26 cellular contexts compared by ENCODE assay signal in genomic region chr11:76400967-76401366, GRCh38.
"Had no signal": no experiment of that assay in that cellular context is flagged by ENCODE, and none has a peak within 500 bp of the region (broad histone marks: within the 10 kb centered on the region; RNA-seq: fewer than 3 reads in every experiment).

No MANE protein-coding gene starts in this region.

- H3K9ac ChIP-seq: neural progenitor cell, parathyroid adenoma had no signal

- H3K27me3 Mint-ChIP-seq: naive thymus-derived CD8-positive, alpha-beta T cell; stimulated activated memory B cell treated with anti-CD40 and anti-IgM and Interleukin-4, amounts not matched to agents 10 μg/mL and 1 μg/mL and 100 μg/mL, for 72 hours; stimulated activated naive CD8-positive, alpha-beta T cell treated with anti-CD3 and anti-CD28 coated beads, Interleukin-15, amount 100 ng/mL, for 72 hours; type B pancreatic cell had no signal

- H3K36me3 ChIP-seq: lower lobe of right lung, neural progenitor cell, neutrophil, right atrium auricular region, right lobe of liver, uterus had no signal

- DNase-seq: hippocampal formation; kidney glomerular epithelial cell; left cardiac atrium; lower lobe of right lung; mammary epithelial cell; mesenchymal stem cell; naive thymus-derived CD8-positive, alpha-beta T cell; occipital lobe; right lobe of liver; stimulated activated CD4-positive, alpha-beta T cell treated with anti-CD3 and anti-CD28 coated beads, Interleukin-1b, Interleukin-23, amount 100 ng/mL, for 48 hours; stimulated activated CD4-positive, alpha-beta T cell treated with anti-CD3 and anti-CD28 coated beads, Interleukin-2, amount 100 ng/mL, for 48 hours; stimulated activated CD4-positive, alpha-beta T cell treated with anti-CD3 and anti-CD28 coated beads, Interleukin-4, amount 100 ng/mL, for 4 hours; stimulated activated CD8-positive, alpha-beta memory T cell treated with anti-CD3 and anti-CD28 coated beads, Interleukin-4, amount 100 ng/mL, for 48 hours; stimulated activated naive CD4-positive, alpha-beta T cell treated with Interleukin-2 at 50 U/mL for 16 hours; stimulated activated naive CD8-positive, alpha-beta T cell treated with anti-CD3 and anti-CD28 coated beads, Interleukin-15, amount 100 ng/mL, for 72 hours; substantia nigra; uterus had no signal

- H3K36me3 Mint-ChIP-seq: stimulated activated memory B cell treated with anti-CD40 and anti-IgM and Interleukin-4, amounts not matched to agents 10 μg/mL and 1 μg/mL and 100 μg/mL, for 72 hours; type B pancreatic cell had no signal

- H3K9me3 ChIP-seq: lower lobe of right lung, neutrophil, right atrium auricular region, right lobe of liver, tibial nerve, uterus had no signal

- H3K9me3 Mint-ChIP-seq: naive thymus-derived CD8-positive, alpha-beta T cell; nephron; neural progenitor cell; stimulated activated memory B cell treated with anti-CD40 and anti-IgM and Interleukin-4, amounts not matched to agents 10 μg/mL and 1 μg/mL and 100 μg/mL, for 72 hours; stimulated activated naive CD8-positive, alpha-beta T cell treated with anti-CD3 and anti-CD28 coated beads, Interleukin-15, amount 100 ng/mL, for 72 hours; type B pancreatic cell had no signal

- H2AFZ ChIP-seq: neural progenitor cell, parathyroid adenoma had no signal

- H3K79me2 ChIP-seq: parathyroid adenoma had no signal

- H3K4me1 Mint-ChIP-seq: stimulated activated memory B cell treated with anti-CD40 and anti-IgM and Interleukin-4, amounts not matched to agents 10 μg/mL and 1 μg/mL and 100 μg/mL, for 72 hours; stimulated activated naive CD8-positive, alpha-beta T cell treated with anti-CD3 and anti-CD28 coated beads, Interleukin-15, amount 100 ng/mL, for 72 hours had no signal

- H3K4me3 ChIP-seq: lower lobe of right lung, neural progenitor cell, right atrium auricular region, right lobe of liver, smooth muscle cell, tibial nerve, uterus had no signal

- H3K27ac Mint-ChIP-seq: neural progenitor cell; stimulated activated memory B cell treated with anti-CD40 and anti-IgM and Interleukin-4, amounts not matched to agents 10 μg/mL and 1 μg/mL and 100 μg/mL, for 72 hours; type B pancreatic cell had no signal

- H3K4me1 ChIP-seq: lower lobe of right lung, neural progenitor cell, parathyroid adenoma, right atrium auricular region, right lobe of liver, tibial nerve, uterus had no signal

- H3K4me3 Mint-ChIP-seq: naive thymus-derived CD8-positive, alpha-beta T cell; nephron; neural progenitor cell; stimulated activated memory B cell treated with anti-CD40 and anti-IgM and Interleukin-4, amounts not matched to agents 10 μg/mL and 1 μg/mL and 100 μg/mL, for 72 hours; stimulated activated naive CD8-positive, alpha-beta T cell treated with anti-CD3 and anti-CD28 coated beads, Interleukin-15, amount 100 ng/mL, for 72 hours; type B pancreatic cell had no signal

- H3K27me3 ChIP-seq: neural progenitor cell, right atrium auricular region, right lobe of liver, tibial nerve, uterus had no signal

- H3K27ac ChIP-seq: lower lobe of right lung, neural progenitor cell, neutrophil, parathyroid adenoma, right atrium auricular region, right lobe of liver, tibial nerve, uterus had no signal

- H3K4me2 ChIP-seq: neural progenitor cell, smooth muscle cell had no signal
